In genomic region chr1:89802036-89802435, GRCh38 we compare ENCODE assay signal across 21 cellular contexts. TPM values are rescaled to one million over a fixed set of nuclear protein-coding genes. Genes with fewer than 3 reads are reported as not detected.
DNase-seq lines count a peak whose midpoint lies in the region; ATAC-seq and TF ChIP-seq lines count a peak whose summit lies in the region.
"Had no signal": no experiment of that assay in that cellular context is flagged by ENCODE, and none has a peak within 500 bp of the region (broad histone marks: within the 10 kb centered on the region; RNA-seq: fewer than 3 reads in every experiment).

No MANE protein-coding gene starts in this region.

- DNase-seq in H7 (peak; percentile 43), NCI-H187 (lab: John Stamatoyannopoulos, UW) (peak; percentile 46 to 56), NCI-H510A (lab: John Stamatoyannopoulos, UW) (peak; percentile 38), glutamatergic neuron (no peak), type B pancreatic cell (ENCODE audit: extremely low spot score, unreplicated experiment) (no peak)
- DNase-seq: activated CD4-positive, alpha-beta T cell treated with anti-CD3 and anti-CD28 coated beads for 36 hours; activated CD8-positive, alpha-beta memory T cell treated with anti-CD3 and anti-CD28 coated beads for 24 hours; activated T-cell treated with anti-CD3 and anti-CD28 coated beads, Interleukin-2, amount 50 U/mL, for 24 hours; adrenal gland; DND-41; mammary epithelial cell; MM.1S; Peyer's patch had no signal

- H3K27me3 Mint-ChIP-seq in glutamatergic neuron (ENCODE audit: unreplicated experiment) (no peaks in the 10 kb centered on the region), type B pancreatic cell (peaks cover 3% of the 10 kb centered on the region)
- H3K27me3 Mint-ChIP-seq: activated T-cell treated with anti-CD3 and anti-CD28 coated beads, Interleukin-2, amount 50 U/mL, for 24 hours; stimulated activated memory B cell treated with anti-CD40 and anti-IgM and Interleukin-4, amounts not matched to agents 10 μg/mL and 1 μg/mL and 100 μg/mL, for 72 hours had no signal

- H3K36me3 Mint-ChIP-seq in glutamatergic neuron (ENCODE audit: unreplicated experiment) (no peaks in the 10 kb centered on the region), type B pancreatic cell (no peaks in the 10 kb centered on the region)
- H3K36me3 Mint-ChIP-seq: stimulated activated memory B cell treated with anti-CD40 and anti-IgM and Interleukin-4, amounts not matched to agents 10 μg/mL and 1 μg/mL and 100 μg/mL, for 72 hours had no signal

- H3K27me3 ChIP-seq in H7 (ENCODE audit: control insufficient read depth, insufficient read depth, low read length): no peaks in the 10 kb centered on the region
- H3K27me3 ChIP-seq: adrenal gland, neutrophil, Peyer's patch, SJSA1, vagina had no signal

- H3K9me3 Mint-ChIP-seq in glutamatergic neuron (ENCODE audit: unreplicated experiment) (no peaks in the 10 kb centered on the region), type B pancreatic cell (no peaks in the 10 kb centered on the region)
- H3K9me3 Mint-ChIP-seq: activated T-cell treated with anti-CD3 and anti-CD28 coated beads, Interleukin-2, amount 50 U/mL, for 24 hours; stimulated activated memory B cell treated with anti-CD40 and anti-IgM and Interleukin-4, amounts not matched to agents 10 μg/mL and 1 μg/mL and 100 μg/mL, for 72 hours; T-helper 1 cell treated with Interleukin-12 subunit alpha and Interleukin-12 subunit beta and Interleukin-4 antibody, amounts not matched to agents 30 μg/mL and 1 μg/mL, for 36 hours had no signal

- H3K4me3 Mint-ChIP-seq in glutamatergic neuron (ENCODE audit: unreplicated experiment) (no peak overlapping the region), type B pancreatic cell (no peak overlapping the region)
- H3K4me3 Mint-ChIP-seq: activated CD4-positive, alpha-beta T cell treated with anti-CD3 and anti-CD28 coated beads for 36 hours; activated T-cell treated with anti-CD3 and anti-CD28 coated beads, Interleukin-2, amount 50 U/mL, for 24 hours; stimulated activated memory B cell treated with anti-CD40 and anti-IgM and Interleukin-4, amounts not matched to agents 10 μg/mL and 1 μg/mL and 100 μg/mL, for 72 hours; T-helper 1 cell treated with Interleukin-12 subunit alpha and Interleukin-12 subunit beta and Interleukin-4 antibody, amounts not matched to agents 30 μg/mL and 1 μg/mL, for 36 hours had no signal

- ATAC-seq in HG03342 (IDR thresholded peaks at IDR 0.05; ENCODE audit: unreplicated experiment) (no peak), GM21367 (IDR thresholded peaks at IDR 0.05; ENCODE audit: unreplicated experiment) (no peak)
- ATAC-seq: activated CD4-positive, alpha-beta T cell treated with anti-CD3 and anti-CD28 coated beads for 36 hours; stimulated activated memory B cell treated with anti-CD40 and anti-IgM and Interleukin-4, amounts not matched to agents 10 μg/mL and 1 μg/mL and 100 μg/mL, for 72 hours had no signal

- H3K4me3 ChIP-seq in H7 (ENCODE audit: insufficient read depth, low read depth, low read length): no peak overlapping the region
- H3K4me3 ChIP-seq: adrenal gland, Peyer's patch, prostate gland, SJSA1, vagina had no signal

- no peaks in the 10 kb centered on the region for H3K36me3 ChIP-seq in H7 (replicated peaks; ENCODE audit: control insufficient read depth, insufficient read depth, low read length)
- H3K36me3 ChIP-seq: adrenal gland, neutrophil, Peyer's patch, prostate gland, SJSA1, vagina had no signal

- H3K27ac Mint-ChIP-seq in glutamatergic neuron (ENCODE audit: unreplicated experiment): peak overlapping the region; percentile 23
- H3K27ac Mint-ChIP-seq in type B pancreatic cell: no peak overlapping the region
- H3K27ac Mint-ChIP-seq: activated CD4-positive, alpha-beta T cell treated with anti-CD3 and anti-CD28 coated beads for 36 hours; activated T-cell treated with anti-CD3 and anti-CD28 coated beads, Interleukin-2, amount 50 U/mL, for 24 hours; stimulated activated memory B cell treated with anti-CD40 and anti-IgM and Interleukin-4, amounts not matched to agents 10 μg/mL and 1 μg/mL and 100 μg/mL, for 72 hours; T-helper 1 cell treated with Interleukin-12 subunit alpha and Interleukin-12 subunit beta and Interleukin-4 antibody, amounts not matched to agents 30 μg/mL and 1 μg/mL, for 36 hours had no signal

- no peak for TF ChIP-seq CTCF in glutamatergic neuron (IDR thresholded peaks at IDR 0.05; ENCODE audit: partially characterized antibody, unreplicated experiment)
- TF ChIP-seq CTCF in type B pancreatic cell (conservative IDR thresholded peaks at IDR 0.05): no peak

- H3K4me1 Mint-ChIP-seq in glutamatergic neuron (ENCODE audit: low read depth, unreplicated experiment) (peaks cover 8% of the 10 kb centered on the region), type B pancreatic cell (ENCODE audit: unreplicated experiment) (no peaks in the 10 kb centered on the region)

RNA-seq across cellular contexts. Expression of gene LRRC8D, which starts 18.8 kb away (rescaled TPM):
- total RNA-seq in H7 (2014; rRNA removed; shearing (Covaris generic)): 44.9 and 46.7 TPM in 2 replicates
- 54.9 TPM for total RNA-seq in glutamatergic neuron (ENCODE audit: unreplicated experiment)
- total RNA-seq in type B pancreatic cell (ENCODE audit: low replicate concordance): 31.1 and 31.9 TPM in 2 replicates

Comparison
In these comparisons a context has a peak if more than half of its experiments do, and no peak if none do; other contexts are left out.
1. DNase-seq: peak in H7 (single experiment), NCI-H187 (2 of 2) and NCI-H510A (single experiment); none in glutamatergic neuron (single experiment) and type B pancreatic cell (single experiment).